ENCODE assay signal across 8 cellular contexts in the genomic region with DNA sequence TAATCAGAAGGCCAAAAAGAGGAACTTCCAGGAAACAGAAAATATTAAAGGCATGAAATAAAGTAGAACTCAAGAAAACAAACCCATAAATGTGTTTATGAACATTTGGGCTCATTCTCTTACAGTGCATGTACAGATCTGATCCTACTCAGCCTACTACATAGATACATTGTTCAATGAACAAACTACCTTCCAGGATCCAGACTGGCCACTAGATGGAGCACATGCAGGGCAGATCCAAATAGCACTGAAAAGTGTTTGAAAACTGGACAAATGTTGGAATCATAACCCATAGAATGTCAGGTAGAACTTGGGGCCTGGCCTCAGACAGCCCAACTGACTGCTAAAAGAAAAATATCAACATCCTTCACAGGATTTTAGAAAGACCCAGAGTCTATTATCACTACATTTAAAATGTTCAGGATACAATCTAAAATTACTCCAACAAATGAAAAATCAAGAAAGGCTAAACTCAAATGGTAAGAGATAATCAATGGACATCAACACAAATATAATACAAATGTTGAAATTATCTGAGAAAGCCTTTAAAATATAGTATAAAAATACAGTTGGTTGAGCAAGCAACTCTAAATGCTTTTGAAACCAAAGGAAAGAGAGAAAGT.
A peak's percentile ranks its signal among the peaks of the same experiment; 100 is the strongest.
DNase-seq lines count a peak whose midpoint lies in the region; ATAC-seq and TF ChIP-seq lines count a peak whose summit lies in the region.

No MANE protein-coding gene starts in this region.

- DNase-seq in SHP77 (lab: John Stamatoyannopoulos, UW) = peak; percentile 28 to 52
- no peak for DNase-seq in SHP77 treated with DMSO at 0.1 percent for 48 hours (lab: John Stamatoyannopoulos, UW)
- peak; percentile 43 for DNase-seq in PC-3
- DNase-seq in esophagus muscularis mucosa (ENCODE audit: extremely low spot score) = peak; percentile 12
- DNase-seq in superior temporal gyrus (ENCODE audit: extremely low spot score) = peak; percentile 54

- H3K4me1 ChIP-seq in PC-3 (ENCODE audit: insufficient read depth, low read length) (no peaks in the 10 kb centered on the region), esophagus muscularis mucosa (peaks cover 0 to 2% (median 0%) of the 10 kb centered on the region in 4 donors)

- no peaks in the 10 kb centered on the region for H4K20me1 ChIP-seq in PC-3 (ENCODE audit: low read length)

- no peak overlapping the region for H3K4me3 ChIP-seq in PC-3 (ENCODE audit: low read length)
- H3K4me3 ChIP-seq in esophagus muscularis mucosa = no peak overlapping the region

- TF ChIP-seq CTCF in PC-3 (conservative IDR thresholded peaks at IDR 0.05; ENCODE audit: low read depth, low read length) (peak; percentile 71), esophagus muscularis mucosa (IDR thresholded peaks at IDR 0.05) (peak in 2 of 3 experiments; percentile 31 to 45)

- H3K9me3 ChIP-seq in PC-3 (ENCODE audit: low read length) = no peaks in the 10 kb centered on the region
- peaks cover 0 to 15% (median 0%) of the 10 kb centered on the region in 4 donors for H3K9me3 ChIP-seq in esophagus muscularis mucosa

- POLR2A ChIA-PET in PC-3 (lab: Charles Lee; ENCODE audit: unreplicated experiment) = no interaction called here

- ATAC-seq in HG02885 (IDR thresholded peaks at IDR 0.05; ENCODE audit: poor library complexity, unreplicated experiment) (peak; percentile 70), PC-3 (no peak), GM18870 (IDR thresholded peaks at IDR 0.05; ENCODE audit: unreplicated experiment) (no peak), HG03039 (IDR thresholded peaks at IDR 0.05; ENCODE audit: unreplicated experiment) (no peak)

- no peaks in the 10 kb centered on the region for H3F3A ChIP-seq in PC-3 (ENCODE audit: low read length, unreplicated experiment)

- no peaks in the 10 kb centered on the region for H3K9me2 ChIP-seq in PC-3 (replicated peaks; ENCODE audit: low read length)

- H3K4me2 ChIP-seq in PC-3 (ENCODE audit: low read length) = no peak overlapping the region

- CTCF ChIA-PET in PC-3 (lab: Charles Lee) = no interaction called here

- H3K79me2 ChIP-seq in PC-3 (ENCODE audit: low read length) = no peaks in the 10 kb centered on the region

- H3K9ac ChIP-seq in PC-3 (ENCODE audit: low read length) = no peak overlapping the region

- H3K27ac ChIP-seq in PC-3 (ENCODE audit: low read length) (no peak overlapping the region), esophagus muscularis mucosa (replicated peaks in 1 of 4) (no peak overlapping the region)

- TF ChIP-seq POLR2A in esophagus muscularis mucosa (IDR thresholded peaks at IDR 0.05; ENCODE audit: low read depth) = no peak

- no peak overlapping the region for H2AFZ ChIP-seq in PC-3 (ENCODE audit: low read length)

- H3K27me3 ChIP-seq in PC-3 (ENCODE audit: low read length) (no peaks in the 10 kb centered on the region), esophagus muscularis mucosa (no peaks in the 10 kb centered on the region)

- H3K36me3 ChIP-seq in PC-3 (ENCODE audit: low read depth, low read length) = no peaks in the 10 kb centered on the region
- no peaks in the 10 kb centered on the region for H3K36me3 ChIP-seq in esophagus muscularis mucosa

- no peak for TF ChIP-seq EP300 in esophagus muscularis mucosa (IDR thresholded peaks at IDR 0.05)

- intact Hi-C loops in PC-3 (cut with micrococcal nuclease) = no loop called here
- intact Hi-C loops in esophagus muscularis mucosa (cut with DNase I) = no loop called here

- no TSS peak for BruUV-seq in PC-3 (replicated peaks; lab: Mats Ljungman, UMichigan)
